In genomic region chr12:54028324-54029201, GRCh38 we compare ENCODE assay signal across 8 cellular contexts. TPM values are rescaled to one million over a fixed set of nuclear protein-coding genes. Genes with fewer than 3 reads are reported as not detected.
DNase-seq lines count a peak whose midpoint lies in the region; ATAC-seq, FAIRE-seq and TF ChIP-seq lines count a peak whose summit lies in the region.

TSS of gene HOXC6 (plus strand) at chr12:54028440. CDS start at chr12:54028522, 82 bp downstream.

- no peak within 1 kb of the TSS for H3K4me3 Mint-ChIP-seq in progenitor cell of endocrine pancreas (ENCODE audit: low read depth)

- no peaks in the 10 kb centered on the region for H3K9me3 ChIP-seq in thyroid gland

- H3K4me3 ChIP-seq in thyroid gland (replicated peaks in 1 of 3): no peak within 1 kb of the TSS

- H3K36me3 Mint-ChIP-seq in progenitor cell of endocrine pancreas (ENCODE audit: insufficient read depth): no peaks in the 10 kb centered on the region

- H3K27me3 ChIP-seq in thyroid gland: peaks cover 80% of the 10 kb centered on the region

- peaks cover 90% of the 10 kb centered on the region for H3K27me3 Mint-ChIP-seq in progenitor cell of endocrine pancreas

- WGBS in thyroid gland, 2 donors: 12 to 13% methylated on average over 35 to 36 of the region's 36 CpGs

- H3K4me1 ChIP-seq in thyroid gland: peaks cover 0 to 19% of the 10 kb centered on the region in 2 donors

- TF ChIP-seq CTCF in progenitor cell of endocrine pancreas (IDR thresholded peaks at IDR 0.05; ENCODE audit: unreplicated experiment): no peak
- no peak for TF ChIP-seq CTCF in thyroid gland (IDR thresholded peaks at IDR 0.05)
- no peak for TF ChIP-seq CTCF in GM20000 (IDR thresholded peaks at IDR 0.05; ENCODE audit: extremely low read depth, missing control alignments)

- DNase-seq in NCI-H2171 treated with DMSO at 0.1 percent for 48 hours (lab: John Stamatoyannopoulos, UW): peak; percentile 24
- peak; percentile 67 for DNase-seq in ecto neural progenitor cell (ENCODE audit: low spot score)
- no peak for DNase-seq in progenitor cell of endocrine pancreas (ENCODE audit: low spot score, unreplicated experiment)
- no peak for DNase-seq in thyroid gland
- DNase-seq in T-helper 9 cell: no peak
- DNase-seq in GM20000 (ENCODE audit: low spot score): no peak

- no peaks in the 10 kb centered on the region for H3K9me3 Mint-ChIP-seq in progenitor cell of endocrine pancreas (ENCODE audit: low read depth)

- ATAC-seq in GM18873 (IDR thresholded peaks at IDR 0.05; ENCODE audit: low FRiP score, unreplicated experiment): no peak

- peak within 1 kb of the TSS; percentile 69 for H3K27ac Mint-ChIP-seq in progenitor cell of endocrine pancreas

- intact Hi-C loops in thyroid gland (cut with DNase I): no loop called here

- FAIRE-seq in G401.6 (lab: Jason Lieb, UNC): peak; percentile 91

- TF ChIP-seq POLR2A in thyroid gland (IDR thresholded peaks at IDR 0.05): no peak

- H3K36me3 ChIP-seq in thyroid gland: no peaks in the 10 kb centered on the region

- H3K27ac ChIP-seq in thyroid gland: no peak within 1 kb of the TSS

- H3K4me1 Mint-ChIP-seq in progenitor cell of endocrine pancreas (ENCODE audit: low read depth): peaks cover 16% of the 10 kb centered on the region

RNA-seq across cellular contexts. Expression of gene HOXC6, which starts in this region (rescaled TPM):
- total RNA-seq in progenitor cell of endocrine pancreas (0.17 and 0.27 TPM in 2 replicates), thyroid gland (not detected)

Comparison
In these comparisons a context has a peak if more than half of its experiments do, and no peak if none do; other contexts are left out.
1. DNase-seq: peak in NCI-H2171 treated with DMSO at 0.1 percent for 48 hours (single experiment) and ecto neural progenitor cell (single experiment); none in progenitor cell of endocrine pancreas (single experiment), thyroid gland (0 of 2), T-helper 9 cell (single experiment) and GM20000 (single experiment).